8 cellular contexts compared by ENCODE assay signal in genomic region chr7:102450242-102450641, GRCh38. TPM values are rescaled to one million over a fixed set of nuclear protein-coding genes. Genes with fewer than 3 reads are reported as not detected.
A peak's percentile ranks its signal among the peaks of the same experiment; 100 is the strongest.
DNase-seq lines count a peak whose midpoint lies in the region; ATAC-seq and TF ChIP-seq lines count a peak whose summit lies in the region.

No MANE protein-coding gene starts in this region.

- ATAC-seq in GM18909 (IDR thresholded peaks at IDR 0.05; ENCODE audit: poor library complexity, unreplicated experiment) (peak; percentile 44), GM21737 (IDR thresholded peaks at IDR 0.05; ENCODE audit: unreplicated experiment) (no peak), GM21825 (IDR thresholded peaks at IDR 0.05; ENCODE audit: unreplicated experiment) (no peak)

- in situ Hi-C loops in ACHN (cut with HindIII; ENCODE audit: low pct_ligation_motif_present, low pct_unique_long_range_greater_than_20kb, low sequenced_read_pairs), result no loop called here

- no peaks in the 10 kb centered on the region for H3K27me3 Mint-ChIP-seq in T-helper 2 cell treated with Interferon-gamma antibody and Interleukin-4, amounts not matched to agents 5 μg/mL and 100 μg/mL, for 36 hours (ENCODE audit: low read depth)

- DNase-seq in ACHN (peak; percentile 38), epithelial cell of proximal tubule (ENCODE audit: low read depth) (no peak), SIG-M5 (lab: John Stamatoyannopoulos, UW) (no peak), HEK293T (ENCODE audit: extremely low spot score) (no peak)
- DNase-seq in T-helper 2 cell treated with Interferon-gamma antibody and Interleukin-4, amounts not matched to agents 5 μg/mL and 100 μg/mL, for 36 hours (ENCODE audit: low spot score), result peak; percentile 23

- TF ChIP-seq CTCF in epithelial cell of proximal tubule (conservative IDR thresholded peaks at IDR 0.05; ENCODE audit: low read depth, low read length), result peak; percentile 36

- CTCF ChIA-PET in HEK293T (lab: Yijun Ruan, JAX), result no interaction called here

- no peak overlapping the region for H3K27ac Mint-ChIP-seq in T-helper 2 cell treated with Interferon-gamma antibody and Interleukin-4, amounts not matched to agents 5 μg/mL and 100 μg/mL, for 36 hours

- no peak overlapping the region for H3K4me3 Mint-ChIP-seq in T-helper 2 cell treated with Interferon-gamma antibody and Interleukin-4, amounts not matched to agents 5 μg/mL and 100 μg/mL, for 36 hours

- H3K36me3 Mint-ChIP-seq in T-helper 2 cell treated with Interferon-gamma antibody and Interleukin-4, amounts not matched to agents 5 μg/mL and 100 μg/mL, for 36 hours (ENCODE audit: low read depth), result peaks cover 10% of the 10 kb centered on the region

- no peaks in the 10 kb centered on the region for H3K4me1 Mint-ChIP-seq in T-helper 2 cell treated with Interferon-gamma antibody and Interleukin-4, amounts not matched to agents 5 μg/mL and 100 μg/mL, for 36 hours (ENCODE audit: low read depth)

- POLR2A ChIA-PET in HEK293T (lab: Yijun Ruan, JAX), result no interaction called here

- no peaks in the 10 kb centered on the region for H3K9me3 Mint-ChIP-seq in T-helper 2 cell treated with Interferon-gamma antibody and Interleukin-4, amounts not matched to agents 5 μg/mL and 100 μg/mL, for 36 hours

- no peak overlapping the region for H3K4me3 ChIP-seq in epithelial cell of proximal tubule (ENCODE audit: low read depth, low read length)

TF ChIP-seq in HEK293T, 16 proteins besides CTCF, POLR2A, EP300 and RAD21:
- TF ChIP-seq FOXM1 (IDR thresholded peaks at IDR 0.05; ENCODE audit: borderline replicate concordance) (no peak), BHLHE40 (IDR thresholded peaks at IDR 0.05; ENCODE audit: borderline replicate concordance) (no peak), TARDBP (IDR thresholded peaks at IDR 0.05) (no peak), HDGF (IDR thresholded peaks at IDR 0.05; ENCODE audit: borderline replicate concordance) (no peak), L3MBTL2 (conservative IDR thresholded peaks at IDR 0.05) (no peak), FOXK2 (IDR thresholded peaks at IDR 0.05) (no peak), SP1 (IDR thresholded peaks at IDR 0.05) (no peak), FOXA1 (IDR thresholded peaks at IDR 0.05) (no peak), CTBP1 (IDR thresholded peaks at IDR 0.05; ENCODE audit: borderline replicate concordance) (no peak), ARNT (IDR thresholded peaks at IDR 0.05) (no peak), LEF1 (IDR thresholded peaks at IDR 0.05; ENCODE audit: borderline replicate concordance) (no peak), PKNOX1 (IDR thresholded peaks at IDR 0.05) (no peak), ELF4 (IDR thresholded peaks at IDR 0.05) (no peak), ZNF384 (IDR thresholded peaks at IDR 0.05) (no peak), NFRKB (IDR thresholded peaks at IDR 0.05) (no peak), SUZ12 (IDR thresholded peaks at IDR 0.05) (no peak)

RNA-seq across cellular contexts. Expression of gene ALKBH4, which starts 14.4 kb away (rescaled TPM):
- 19.3 and 26.9 TPM in 2 replicates for total RNA-seq in epithelial cell of proximal tubule

RNA-seq across cellular contexts. Expression of gene LRWD1, which starts 14.5 kb away (rescaled TPM):
- total RNA-seq in epithelial cell of proximal tubule, result 27.9 and 30.1 TPM in 2 replicates

RNA-seq across cellular contexts. Expression of gene ORAI2, which starts 16.9 kb away (rescaled TPM):
- 35.7 and 46.6 TPM in 2 replicates for total RNA-seq in epithelial cell of proximal tubule

RNA-seq across cellular contexts. Expression of gene POLR2J, which starts 28.5 kb away (rescaled TPM):
- 32.8 and 47.4 TPM in 2 replicates for total RNA-seq in epithelial cell of proximal tubule

RNA-seq across cellular contexts. Expression of gene PRKRIP1, which starts 54.1 kb away (rescaled TPM):
- 13.2 and 16.1 TPM in 2 replicates for total RNA-seq in epithelial cell of proximal tubule

Comparison
In these comparisons a context has a peak if more than half of its experiments do, and no peak if none do; other contexts are left out.
1. DNase-seq: peak in ACHN (single experiment) and T-helper 2 cell treated with Interferon-gamma antibody and Interleukin-4, amounts not matched to agents 5 μg/mL and 100 μg/mL, for 36 hours (single experiment); none in epithelial cell of proximal tubule (single experiment), SIG-M5 (single experiment) and HEK293T (single experiment).